In the genomic region with DNA sequence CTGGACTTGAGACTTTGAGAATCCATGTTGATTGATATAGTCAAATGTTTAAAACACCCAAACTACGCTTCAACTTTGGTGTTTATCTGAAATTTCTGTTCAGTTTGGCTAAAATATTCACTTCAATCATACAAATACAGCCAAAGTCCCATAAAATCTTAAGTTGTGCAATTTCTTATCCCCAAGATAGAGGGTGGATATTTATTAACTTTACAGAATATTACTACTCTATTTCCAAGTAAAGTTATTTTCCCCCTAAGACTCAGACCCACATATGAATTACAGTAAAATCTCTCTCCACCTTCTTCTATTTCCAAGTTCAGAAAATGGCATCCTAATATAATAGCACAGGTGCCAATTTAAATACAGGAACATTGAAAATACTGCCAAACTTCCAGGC, we compare ENCODE assay signal across 26 cellular contexts.
"Had no signal": no experiment of that assay in that cellular context is flagged by ENCODE, and none has a peak within 500 bp of the region (broad histone marks: within the 10 kb centered on the region; RNA-seq: fewer than 3 reads in every experiment).

No MANE protein-coding gene starts in this region.

- H3K4me1 Mint-ChIP-seq: T-helper 17 cell had no signal

- H3K27me3 Mint-ChIP-seq: activated naive CD4-positive, alpha-beta T cell treated with anti-CD3 and anti-CD28 coated beads, Interleukin-2, amount 50 U/mL, for 24 hours had no signal

- H3K27ac ChIP-seq: cardiac muscle cell, KMS-11 had no signal

- H3K27me3 ChIP-seq: cardiac muscle cell, MG63 had no signal

- H3K4me3 Mint-ChIP-seq: activated CD4-positive, alpha-beta T cell treated with anti-CD3 and anti-CD28 coated beads, Interleukin-2, amount 10 ng/mL, durations not matched to agents 24 days and 14 days; activated CD8-positive, alpha-beta memory T cell treated with anti-CD3 and anti-CD28 coated beads, Interleukin-2, amount 10 ng/mL, durations not matched to agents 7 days and 5 days; activated naive CD4-positive, alpha-beta T cell treated with anti-CD3 and anti-CD28 coated beads, Interleukin-2, amount 50 U/mL, for 24 hours; activated T-cell treated with anti-CD3 and anti-CD28 coated beads, Interleukin-2, amount 50 U/mL, for 24 hours; activated T-helper 1 cell treated with anti-CD3 and anti-CD28 coated beads, Interleukin-12 subunit alpha, Interleukin-12 subunit beta, Interleukin-2, Interleukin-4 antibody, amounts not matched to agents 30 ng/mL and 10 ng/mL and 1 ng/mL, durations not matched to agents 14 hours and 24 hours and 36 hours; brain; T-helper 17 cell; WTC11 had no signal

- H3K4me3 ChIP-seq: cardiac muscle cell, MG63 had no signal

- ATAC-seq: activated CD8-positive, alpha-beta memory T cell treated with anti-CD3 and anti-CD28 coated beads, Interleukin-2, amount 10 ng/mL, durations not matched to agents 7 days and 5 days; PC-3; T-helper 17 cell; WTC11 had no signal

- H3K9ac ChIP-seq: KMS-11 had no signal

- H3K27ac Mint-ChIP-seq: activated CD4-positive, alpha-beta T cell treated with anti-CD3 and anti-CD28 coated beads, Interleukin-2, amount 10 ng/mL, durations not matched to agents 24 days and 14 days; activated CD8-positive, alpha-beta memory T cell treated with anti-CD3 and anti-CD28 coated beads, Interleukin-2, amount 10 ng/mL, durations not matched to agents 7 days and 5 days; activated naive CD4-positive, alpha-beta T cell treated with anti-CD3 and anti-CD28 coated beads, Interleukin-2, amount 50 U/mL, for 24 hours; activated T-cell treated with anti-CD3 and anti-CD28 coated beads, Interleukin-2, amount 50 U/mL, for 24 hours; activated T-helper 1 cell treated with anti-CD3 and anti-CD28 coated beads, Interleukin-12 subunit alpha, Interleukin-12 subunit beta, Interleukin-2, Interleukin-4 antibody, amounts not matched to agents 30 ng/mL and 10 ng/mL and 1 ng/mL, durations not matched to agents 14 hours and 24 hours and 36 hours; T-helper 17 cell; WTC11 had no signal

- H3K36me3 Mint-ChIP-seq: activated CD8-positive, alpha-beta memory T cell treated with anti-CD3 and anti-CD28 coated beads, Interleukin-2, amount 10 ng/mL, durations not matched to agents 7 days and 5 days; brain; WTC11 had no signal

- H3K9me3 Mint-ChIP-seq: brain, WTC11 had no signal

- DNase-seq: activated CD4-positive, alpha-beta T cell treated with anti-CD3 and anti-CD28 coated beads for 1 hour; activated CD4-positive, alpha-beta T cell treated with anti-CD3 and anti-CD28 coated beads, Interleukin-2, amount 10 ng/mL, durations not matched to agents 24 days and 14 days; activated CD4-positive, alpha-beta T cell treated with anti-CD3 and anti-CD28 coated beads, Interleukin-2, amount 50 U/mL, for 48 hours; activated CD8-positive, alpha-beta memory T cell treated with anti-CD3 and anti-CD28 coated beads, Interleukin-2, amount 10 ng/mL, durations not matched to agents 7 days and 5 days; activated effector memory CD4-positive, alpha-beta T cell treated with Interleukin-2 at 50 U/mL for 16 hours; activated naive CD4-positive, alpha-beta T cell; activated T-cell treated with anti-CD3 and anti-CD28 coated beads, Interleukin-2, amount 50 U/mL, for 24 hours; amniotic stem cell; cerebellar nuclear complex; MG63; NCI-H1105; NCI-H1436; NCI-H1694 treated with DMSO at 0.1 percent for 48 hours; NCI-H2081; NCI-H510A treated with DMSO at 0.1 percent for 48 hours; NCI-H69; PC-3; SIG-M5; T-helper 17 cell; T-helper 9 cell had no signal

- H3K36me3 ChIP-seq: cardiac muscle cell, MG63 had no signal

- H3K9me3 ChIP-seq: MG63 had no signal

- H3K4me2 ChIP-seq: KMS-11 had no signal
